Comparison of ENCODE assay signal across 29 cellular contexts in genomic region chrX:152399395-152399794, GRCh38. TPM values are rescaled to one million over a fixed set of nuclear protein-coding genes. Genes with fewer than 3 reads are reported as not detected.
"Had no signal": no experiment of that assay in that cellular context is flagged by ENCODE, and none has a peak within 500 bp of the region (broad histone marks: within the 10 kb centered on the region; RNA-seq: fewer than 3 reads in every experiment).

No MANE protein-coding gene starts in this region.

- H3K9me3 ChIP-seq: left ventricle myocardium inferior, neutrophil, psoas muscle, right lobe of liver, tibial nerve, uterus had no signal

- H3K27ac ChIP-seq: left ventricle myocardium inferior, neural progenitor cell, neutrophil, parathyroid adenoma, psoas muscle, right lobe of liver, tibial nerve, uterus had no signal

- H3K4me3 ChIP-seq: left ventricle myocardium inferior, lung, neural progenitor cell, psoas muscle, right lobe of liver, smooth muscle cell, tibial nerve, uterus had no signal

- H3K36me3 ChIP-seq: left ventricle myocardium inferior, neural progenitor cell, neutrophil, right lobe of liver, tibial nerve, uterus had no signal

- H2AFZ ChIP-seq: neural progenitor cell, parathyroid adenoma had no signal

- H3K79me2 ChIP-seq: parathyroid adenoma had no signal

- H3K4me1 ChIP-seq: left ventricle myocardium inferior, neural progenitor cell, parathyroid adenoma, psoas muscle, right lobe of liver, tibial nerve, uterus had no signal

- H3K4me2 ChIP-seq: neural progenitor cell, smooth muscle cell had no signal

- H3K9ac ChIP-seq: neural progenitor cell, parathyroid adenoma had no signal

- H3K27me3 ChIP-seq: neural progenitor cell, neutrophil, right lobe of liver, tibial nerve had no signal

- DNase-seq: hypothalamus; immature natural killer cell; kidney; left ventricle myocardium inferior; mesendoderm; naive B cell; natural killer cell; nephron progenitor cell; occipital lobe; psoas muscle; right lobe of liver; stimulated activated CD4-positive, alpha-beta T cell treated with anti-CD3 and anti-CD28 coated beads, Interleukin-1b, Interleukin-23, amount 100 ng/mL, for 48 hours; stimulated activated CD4-positive, alpha-beta T cell treated with anti-CD3 and anti-CD28 coated beads, Interleukin-2, amount 100 ng/mL, for 48 hours; stimulated activated CD4-positive, alpha-beta T cell treated with anti-CD3 and anti-CD28 coated beads, Interleukin-4, amount 100 ng/mL, for 4 hours; stimulated activated CD8-positive, alpha-beta memory T cell treated with anti-CD3 and anti-CD28 coated beads, Interleukin-4, amount 100 ng/mL, for 48 hours; stimulated activated naive CD4-positive, alpha-beta T cell treated with Interleukin-2 at 50 U/mL for 16 hours; stimulated activated naive CD8-positive, alpha-beta T cell treated with anti-CD3 and anti-CD28 coated beads, Interleukin-15, amount 100 ng/mL, for 72 hours; substantia nigra; uterus had no signal

- ATAC-seq: natural killer cell; psoas muscle; right lobe of liver; stimulated activated memory B cell treated with anti-CD40 and anti-IgM and Interleukin-4, amounts not matched to agents 10 μg/mL and 1 μg/mL and 100 μg/mL, for 72 hours; stimulated activated naive CD8-positive, alpha-beta T cell treated with anti-CD3 and anti-CD28 coated beads, Interleukin-15, amount 100 ng/mL, for 72 hours had no signal

RNA-seq across cellular contexts. Expression of gene GABRA3, which starts 51.7 kb away (rescaled TPM):
- total RNA-seq: kidney, left ventricle myocardium inferior, lung, mononuclear cell, natural killer cell, osteocyte, posterior vena cava, psoas muscle, right lobe of liver, tibial nerve had no signal
- polyA plus RNA-seq: immature natural killer cell, lung had no signal
